In genomic region chr1:26829214-26829911, GRCh38 we compare ENCODE assay signal across 10 cellular contexts. TPM values are rescaled to one million over a fixed set of nuclear protein-coding genes. Genes with fewer than 3 reads are reported as not detected.
DNase-seq lines count a peak whose midpoint lies in the region; ATAC-seq, FAIRE-seq and TF ChIP-seq lines count a peak whose summit lies in the region.
"Had no signal": no experiment of that assay in that cellular context is flagged by ENCODE, and none has a peak within 500 bp of the region (broad histone marks: within the 10 kb centered on the region; RNA-seq: fewer than 3 reads in every experiment).

No MANE protein-coding gene starts in this region.

- dilution Hi-C loops in keratinocyte (cut with MboI; ENCODE audit: extremely low pct_ligation_motif_present, low sequenced_read_pairs): no loop called here

- H3K9me3 ChIP-seq in heart right ventricle (no peaks in the 10 kb centered on the region), keratinocyte (ENCODE audit: control insufficient read depth, low read depth, low read length) (no peaks in the 10 kb centered on the region), subcutaneous abdominal adipose tissue (ENCODE audit: control insufficient read depth in 5 of 5, low read length in 5 of 5) (no peaks in the 10 kb centered on the region)

- peaks cover 4% of the 10 kb centered on the region for H3K9me1 ChIP-seq in keratinocyte (ENCODE audit: control insufficient read depth, extremely low read depth, insufficient read depth, low read length)

- H3K9ac ChIP-seq in keratinocyte (ENCODE audit: control insufficient read depth, extremely low read depth, insufficient read depth, low read length): no peak overlapping the region
- peak overlapping the region in 1 of 5 donors; percentile 55 for H3K9ac ChIP-seq in subcutaneous abdominal adipose tissue (ENCODE audit: low read length in 5 of 5)
- H3K9ac ChIP-seq: parathyroid adenoma had no signal

- H3K79me2 ChIP-seq in keratinocyte (ENCODE audit: control insufficient read depth, insufficient read depth, low read length): peaks cover 43% of the 10 kb centered on the region
- H3K79me2 ChIP-seq: parathyroid adenoma had no signal

- POLR2A ChIA-PET in RWPE1 (lab: Yijun Ruan, JAX; ENCODE audit: low non-redundant PET): interaction anchor here (0.7 kb wide), 1 partner anchor 131 kb away, joined by 3 read pairs; the partner anchor contains the start of gene KDF1

- CTCF ChIA-PET in RWPE1 (lab: Yijun Ruan, JAX): interaction anchor here (0.6 to 1.4 kb wide), 2 partner anchors 19 to 57 kb away, joined by 3 to 5 read pairs; no protein-coding TSS in a partner anchor

- TF ChIP-seq CTCF in heart right ventricle (IDR thresholded peaks at IDR 0.05) (no peak), RWPE1 (conservative IDR thresholded peaks at IDR 0.05; ENCODE audit: low read depth) (no peak), keratinocyte (optimal IDR thresholded peaks at IDR 0.05 in 1 of 3, IDR thresholded peaks at IDR 0.05 in 1 of 3, conservative IDR thresholded peaks at IDR 0.05 in 1 of 3; ENCODE audit: extremely low read depth in 1 of 3, insufficient read depth in 2 of 3, low read length in 3 of 3) (no peak)

- 88% methylated on average over 6 of the region's 6 CpGs for WGBS in heart right ventricle, 2 donors

- no peak overlapping the region for H3K4me2 ChIP-seq in keratinocyte (ENCODE audit: control insufficient read depth, extremely low read depth, insufficient read depth, low read depth, low read length)

- ATAC-seq in heart right ventricle: no peak
- no peak for ATAC-seq in Right ventricle myocardium inferior
- ATAC-seq in HG02571 (IDR thresholded peaks at IDR 0.05; ENCODE audit: unreplicated experiment): no peak

- H4K20me1 ChIP-seq in keratinocyte (ENCODE audit: control insufficient read depth, extremely low read depth, insufficient read depth, low read length): no peaks in the 10 kb centered on the region

- H3K4me3 ChIP-seq in heart right ventricle (peak overlapping the region in 1 of 10 donors; percentile 73), keratinocyte (ENCODE audit: control insufficient read depth in 2 of 3, extremely low read depth in 1 of 3, insufficient read depth in 2 of 3, low read depth in 1 of 3, low read length in 3 of 3) (no peak overlapping the region), subcutaneous abdominal adipose tissue (ENCODE audit: low read depth in 1 of 5, low read length in 5 of 5) (peak overlapping the region in 3 of 5 donors; percentile 8 to 49 (median 9))

- H3K27ac ChIP-seq in heart right ventricle: peak overlapping the region in 6 of 10 donors; percentile 43 to 90 (median 65)
- peak overlapping the region; percentile 30 for H3K27ac ChIP-seq in RWPE1
- no peak overlapping the region for H3K27ac ChIP-seq in keratinocyte (ENCODE audit: control insufficient read depth, insufficient read depth, low read length)
- no peak overlapping the region for H3K27ac ChIP-seq in subcutaneous abdominal adipose tissue (ENCODE audit: low read depth, low read length)
- H3K27ac ChIP-seq: parathyroid adenoma had no signal

- H3K27me3 ChIP-seq in heart right ventricle: no peaks in the 10 kb centered on the region
- no peaks in the 10 kb centered on the region for H3K27me3 ChIP-seq in keratinocyte (ENCODE audit: control insufficient read depth, extremely low read depth, insufficient read depth, low read length)
- no peaks in the 10 kb centered on the region for H3K27me3 ChIP-seq in subcutaneous abdominal adipose tissue (ENCODE audit: control insufficient read depth in 5 of 5, insufficient read depth in 4 of 5, low read length in 5 of 5)

- H2AFZ ChIP-seq in keratinocyte (ENCODE audit: control insufficient read depth, low read length): no peak overlapping the region
- H2AFZ ChIP-seq: parathyroid adenoma had no signal

- DNase-seq in heart right ventricle (no peak), Right ventricle myocardium inferior (ENCODE audit: missing footprints) (no peak), RWPE1 (ENCODE audit: low spot score) (no peak), keratinocyte (ENCODE audit: low read depth, low spot score) (no peak), DMS 273 (lab: John Stamatoyannopoulos, UW; ENCODE audit: unreplicated experiment) (no peak), NCI-H748 treated with DMSO at 0.1 percent for 48 hours (lab: John Stamatoyannopoulos, UW) (no peak)
- DNase-seq: NCI-H187 treated with DMSO at 0.1 percent for 48 hours had no signal

- intact Hi-C loops in heart right ventricle (cut with DNase I): no loop called here
- intact Hi-C loops in Right ventricle myocardium inferior (cut with DNase I): no loop called here

- peak; percentile 29 for FAIRE-seq in keratinocyte (lab: Jason Lieb, UNC)

- peaks cover 0 to 44% (median 20%) of the 10 kb centered on the region in 9 donors for H3K36me3 ChIP-seq in heart right ventricle
- H3K36me3 ChIP-seq in keratinocyte (ENCODE audit: control insufficient read depth in 2 of 2, extremely low read depth in 1 of 2, insufficient read depth in 2 of 2, low read length in 2 of 2): peaks cover 12 to 32% of the 10 kb centered on the region in 2 experiments
- peaks cover 4 to 34% (median 25%) of the 10 kb centered on the region in 5 donors for H3K36me3 ChIP-seq in subcutaneous abdominal adipose tissue (ENCODE audit: control insufficient read depth in 5 of 5, insufficient read depth in 5 of 5, low read length in 5 of 5)

- H3K4me1 ChIP-seq in heart right ventricle: peaks cover 12 to 63% (median 36%) of the 10 kb centered on the region in 9 donors
- peaks cover 30% of the 10 kb centered on the region for H3K4me1 ChIP-seq in keratinocyte (ENCODE audit: control insufficient read depth, extremely low read depth, insufficient read depth, low read length)
- H3K4me1 ChIP-seq in subcutaneous abdominal adipose tissue (ENCODE audit: control insufficient read depth in 5 of 5, insufficient read depth in 5 of 5, low read length in 5 of 5): peaks cover 11 to 58% (median 49%) of the 10 kb centered on the region in 5 donors

RNA-seq across cellular contexts. Expression of gene ZDHHC18, which starts 2.9 kb away (rescaled TPM):
- total RNA-seq in heart right ventricle (10 to 100 TPM in 8 of 10 donors, 1 to 10 TPM in 2; 7.4 to 19.1 (median 11.8) TPM), Right ventricle myocardium inferior (17.7 TPM)
- polyA plus RNA-seq in heart right ventricle (10 to 100 TPM in 1 of 2 donors, 1 to 10 TPM in 1; 9.9 to 12.8 TPM), keratinocyte (18.1 to 32.0 TPM (median 22.6 TPM) in 3 replicates)
- 14.0 TPM for polyA plus RNA-seq in keratinocyte (2011; ENCODE audit: low read depth)
- polyA plus RNA-seq in keratinocyte (2011; cell fraction: cytosol; rRNA removed): 22.3 and 28.7 TPM in 2 replicates
- 27.8 and 32.9 TPM in 2 replicates for polyA plus RNA-seq in keratinocyte (2011; cell fraction: nucleus; rRNA removed)
- polyA plus RNA-seq in keratinocyte (2012; ENCODE audit: low replicate concordance): 16.3 and 18.4 TPM in 2 replicates
- polyA minus RNA-seq in keratinocyte: 21.5 to 62.9 TPM (median 45.1 TPM) in 3 replicates
- 14.4 TPM for polyA minus RNA-seq in keratinocyte (2011; cell fraction: cytosol; rRNA and poly(A)+ RNA removed)
- 11.0 and 11.9 TPM in 2 replicates for polyA minus RNA-seq in keratinocyte (2011; cell fraction: nucleus; rRNA and poly(A)+ RNA removed)

RNA-seq across cellular contexts. Expression of gene SFN, which starts 33.6 kb away (rescaled TPM):
- total RNA-seq in heart right ventricle (under 1 TPM in 1 of 10 donors, not detected in 9; 0.19 TPM), Right ventricle myocardium inferior (not detected)
- polyA plus RNA-seq in heart right ventricle (under 1 TPM in 1 of 2 donors, not detected in 1; 0.42 TPM), keratinocyte (1,394 to 2,602 TPM (median 2,333 TPM) in 3 replicates)
- polyA plus RNA-seq in keratinocyte (2011; ENCODE audit: low read depth): 775 TPM
- 1,484 and 3,345 TPM in 2 replicates for polyA plus RNA-seq in keratinocyte (2011; cell fraction: cytosol; rRNA removed)
- polyA plus RNA-seq in keratinocyte (2011; cell fraction: nucleus; rRNA removed): 1,730 and 2,605 TPM in 2 replicates
- 3,203 and 3,341 TPM in 2 replicates for polyA plus RNA-seq in keratinocyte (2012; ENCODE audit: low replicate concordance)
- polyA minus RNA-seq in keratinocyte: 637 to 2,055 TPM (median 889 TPM) in 3 replicates
- 1,532 TPM for polyA minus RNA-seq in keratinocyte (2011; cell fraction: cytosol; rRNA and poly(A)+ RNA removed)
- 888 and 889 TPM in 2 replicates for polyA minus RNA-seq in keratinocyte (2011; cell fraction: nucleus; rRNA and poly(A)+ RNA removed)

RNA-seq across cellular contexts. Expression of gene PIGV, which starts 41.6 kb away (rescaled TPM):
- 1 to 10 TPM; 2.7 to 7.5 (median 4.6) TPM for total RNA-seq in heart right ventricle
- polyA plus RNA-seq in heart right ventricle: 1 to 10 TPM; 2.9 to 3.4 TPM
- 6.1 TPM for total RNA-seq in Right ventricle myocardium inferior
- polyA plus RNA-seq in keratinocyte: 14.2 to 21.1 TPM (median 15.9 TPM) in 3 replicates
- 3.2 TPM for polyA plus RNA-seq in keratinocyte (2011; ENCODE audit: low read depth)
- 11.7 and 14.0 TPM in 2 replicates for polyA plus RNA-seq in keratinocyte (2011; cell fraction: cytosol; rRNA removed)
- 26.1 and 26.9 TPM in 2 replicates for polyA plus RNA-seq in keratinocyte (2011; cell fraction: nucleus; rRNA removed)
- 10.6 and 11.1 TPM in 2 replicates for polyA plus RNA-seq in keratinocyte (2012; ENCODE audit: low replicate concordance)
- polyA minus RNA-seq in keratinocyte: 11.2 to 39.6 TPM (median 25.5 TPM) in 3 replicates
- polyA minus RNA-seq in keratinocyte (2011; cell fraction: cytosol; rRNA and poly(A)+ RNA removed): 12.5 TPM
- polyA minus RNA-seq in keratinocyte (2011; cell fraction: nucleus; rRNA and poly(A)+ RNA removed): 16.5 and 25.7 TPM in 2 replicates

Comparison
In these comparisons a context has a peak if more than half of its experiments do, and no peak if none do; other contexts are left out.
1. H3K27ac ChIP-seq: peak in heart right ventricle (6 of 10) and RWPE1 (single experiment); none in keratinocyte (single experiment) and subcutaneous abdominal adipose tissue (single experiment).
2. H3K4me3 ChIP-seq: peak in subcutaneous abdominal adipose tissue (3 of 5); none in keratinocyte (0 of 3).